ENCODE assay signal across 1 cellular context in the genomic region with DNA sequence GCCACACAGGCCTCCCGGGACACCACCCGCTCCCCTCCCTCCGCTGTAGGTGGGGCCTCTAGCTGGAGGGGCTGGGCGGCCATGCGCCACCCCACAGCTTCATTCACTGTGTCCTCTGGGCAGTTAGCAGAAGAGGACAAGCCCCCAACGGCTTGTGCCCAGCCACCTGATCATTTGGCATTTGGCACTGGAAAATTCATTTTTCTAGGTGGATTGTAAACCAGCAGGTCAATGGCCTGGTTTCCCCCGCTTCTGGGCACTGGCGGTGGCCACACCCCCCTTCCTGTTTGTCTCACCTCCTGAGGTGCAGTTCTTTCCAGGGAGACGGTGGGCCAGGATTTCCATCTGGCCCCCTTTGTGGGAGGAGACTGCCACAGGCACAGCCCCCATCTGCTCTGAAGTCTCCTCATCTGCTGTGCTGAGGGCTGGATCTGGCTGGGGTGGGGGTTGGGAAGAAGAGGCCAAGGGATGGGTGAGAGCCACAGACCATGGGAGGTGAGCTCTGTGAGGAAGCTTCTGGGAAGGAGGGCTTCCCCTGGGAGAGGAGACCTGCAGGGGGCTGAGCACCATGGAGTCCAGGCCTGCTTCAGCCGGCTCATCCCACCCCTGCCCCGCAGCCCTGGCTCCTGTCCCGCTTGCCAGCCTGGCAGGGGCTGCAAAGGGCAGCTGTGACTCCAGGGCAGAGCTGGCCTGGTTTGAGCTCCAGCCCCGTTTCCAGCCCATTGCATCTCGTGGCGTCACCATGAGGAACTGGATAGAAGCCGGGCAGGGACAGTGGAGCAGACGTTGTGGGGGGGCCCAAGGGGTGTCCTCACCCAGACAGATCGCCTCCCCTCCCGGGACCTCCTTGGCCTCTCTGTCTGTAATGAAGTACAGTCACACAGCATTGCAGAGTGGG.
A peak's percentile ranks its signal among the peaks of the same experiment; 100 is the strongest.
TF ChIP-seq lines count a peak whose summit lies in the region.

No MANE protein-coding gene starts in this region.

TF ChIP-seq in WTC11, 78 proteins besides CTCF, POLR2A, EP300 and RAD21 (continued from another document):
- TF ChIP-seq, protein P1, sequence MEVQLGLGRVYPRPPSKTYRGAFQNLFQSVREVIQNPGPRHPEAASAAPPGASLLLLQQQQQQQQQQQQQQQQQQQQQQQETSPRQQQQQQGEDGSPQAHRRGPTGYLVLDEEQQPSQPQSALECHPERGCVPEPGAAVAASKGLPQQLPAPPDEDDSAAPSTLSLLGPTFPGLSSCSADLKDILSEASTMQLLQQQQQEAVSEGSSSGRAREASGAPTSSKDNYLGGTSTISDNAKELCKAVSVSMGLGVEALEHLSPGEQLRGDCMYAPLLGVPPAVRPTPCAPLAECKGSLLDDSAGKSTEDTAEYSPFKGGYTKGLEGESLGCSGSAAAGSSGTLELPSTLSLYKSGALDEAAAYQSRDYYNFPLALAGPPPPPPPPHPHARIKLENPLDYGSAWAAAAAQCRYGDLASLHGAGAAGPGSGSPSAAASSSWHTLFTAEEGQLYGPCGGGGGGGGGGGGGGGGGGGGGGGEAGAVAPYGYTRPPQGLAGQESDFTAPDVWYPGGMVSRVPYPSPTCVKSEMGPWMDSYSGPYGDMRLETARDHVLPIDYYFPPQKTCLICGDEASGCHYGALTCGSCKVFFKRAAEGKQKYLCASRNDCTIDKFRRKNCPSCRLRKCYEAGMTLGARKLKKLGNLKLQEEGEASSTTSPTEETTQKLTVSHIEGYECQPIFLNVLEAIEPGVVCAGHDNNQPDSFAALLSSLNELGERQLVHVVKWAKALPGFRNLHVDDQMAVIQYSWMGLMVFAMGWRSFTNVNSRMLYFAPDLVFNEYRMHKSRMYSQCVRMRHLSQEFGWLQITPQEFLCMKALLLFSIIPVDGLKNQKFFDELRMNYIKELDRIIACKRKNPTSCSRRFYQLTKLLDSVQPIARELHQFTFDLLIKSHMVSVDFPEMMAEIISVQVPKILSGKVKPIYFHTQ (CRISPR knock-in tag; IDR thresholded peaks at IDR 0.05): no peak
- TF ChIP-seq, protein P2, sequence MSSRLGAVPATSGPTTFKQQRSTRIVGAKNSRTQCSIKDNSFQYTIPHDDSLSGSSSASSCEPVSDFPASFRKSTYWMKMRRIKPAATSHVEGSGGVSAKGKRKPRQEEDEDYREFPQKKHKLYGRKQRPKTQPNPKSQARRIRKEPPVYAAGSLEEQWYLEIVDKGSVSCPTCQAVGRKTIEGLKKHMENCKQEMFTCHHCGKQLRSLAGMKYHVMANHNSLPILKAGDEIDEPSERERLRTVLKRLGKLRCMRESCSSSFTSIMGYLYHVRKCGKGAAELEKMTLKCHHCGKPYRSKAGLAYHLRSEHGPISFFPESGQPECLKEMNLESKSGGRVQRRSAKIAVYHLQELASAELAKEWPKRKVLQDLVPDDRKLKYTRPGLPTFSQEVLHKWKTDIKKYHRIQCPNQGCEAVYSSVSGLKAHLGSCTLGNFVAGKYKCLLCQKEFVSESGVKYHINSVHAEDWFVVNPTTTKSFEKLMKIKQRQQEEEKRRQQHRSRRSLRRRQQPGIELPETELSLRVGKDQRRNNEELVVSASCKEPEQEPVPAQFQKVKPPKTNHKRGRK (CRISPR knock-in tag; IDR thresholded peaks at IDR 0.05; ENCODE audit: borderline replicate concordance): no peak
- TF ChIP-seq ZNF423 (CRISPR knock-in tag; IDR thresholded peaks at IDR 0.05): 0 out of 2 replicates have a peak, but pooled peaks have one; percentile 28
- no peak for TF ChIP-seq ZNF219 (CRISPR knock-in tag; IDR thresholded peaks at IDR 0.05; ENCODE audit: borderline replicate concordance)
- no peak for TF ChIP-seq JAZF1 (CRISPR knock-in tag; IDR thresholded peaks at IDR 0.05)
- no peak for TF ChIP-seq MAX (CRISPR knock-in tag; IDR thresholded peaks at IDR 0.05)
- TF ChIP-seq SP1 (CRISPR knock-in tag; conservative IDR thresholded peaks at IDR 0.05): peak; percentile 48; the same call in 1 of the 2 replicates
